9 cellular contexts compared by ENCODE assay signal in the genomic region with DNA sequence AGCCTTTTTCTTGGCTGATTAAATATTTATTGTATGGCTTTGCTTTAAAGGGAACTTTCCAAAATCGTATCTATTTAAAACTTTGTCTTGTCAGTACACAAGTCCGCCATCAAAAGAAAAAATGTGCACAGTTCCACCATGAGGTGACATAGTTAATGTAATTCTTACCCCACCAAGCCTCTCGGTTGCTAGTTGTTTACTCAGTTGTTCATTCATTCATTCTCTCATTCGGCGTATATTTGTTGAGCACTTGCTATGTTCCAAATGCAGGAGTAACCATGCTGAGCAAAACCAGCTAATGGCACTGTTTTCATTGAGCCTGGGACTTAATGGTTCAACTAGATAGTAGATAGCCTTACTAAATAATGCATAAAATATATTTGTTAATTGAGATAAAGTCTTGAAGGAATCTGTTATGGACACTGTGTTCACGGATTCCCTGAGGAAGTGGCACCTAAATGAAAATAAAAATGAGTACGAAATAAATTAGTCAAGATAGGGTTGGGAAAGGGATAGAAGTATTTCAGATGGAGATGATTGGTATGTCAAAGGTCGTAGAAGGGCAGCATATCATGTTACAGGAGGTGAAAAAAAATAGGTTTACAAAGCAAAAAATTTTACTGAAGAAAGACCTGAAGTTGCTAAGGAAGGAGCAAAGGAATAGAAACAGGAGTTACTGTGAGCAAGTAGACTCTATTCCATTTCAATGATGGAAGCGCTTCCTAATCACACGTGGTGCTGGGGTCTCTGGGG. TPM values are rescaled to one million over a fixed set of nuclear protein-coding genes. Genes with fewer than 3 reads are reported as not detected.
DNase-seq lines count a peak whose midpoint lies in the region; ATAC-seq and TF ChIP-seq lines count a peak whose summit lies in the region.
"Had no signal": no experiment of that assay in that cellular context is flagged by ENCODE, and none has a peak within 500 bp of the region (broad histone marks: within the 10 kb centered on the region; RNA-seq: fewer than 3 reads in every experiment).

No MANE protein-coding gene starts in this region.

- H3K4me3 ChIP-seq in BLaER1 treated with 17β-estradiol and CSF1 and Interleukin-3, amounts not matched to agents 10 nM and 100 nM: peak overlapping the region; percentile 80 to 96 (median 92)
- peak overlapping the region; percentile 69 for H3K4me3 ChIP-seq in MM.1S (ENCODE audit: low read length)
- H3K4me3 ChIP-seq in ectodermal cell (ENCODE audit: insufficient read depth, low read depth, low read length): peak overlapping the region; percentile 66

- H3K4me3 Mint-ChIP-seq in neural crest cell: peak overlapping the region; percentile 96

- no peak overlapping the region for H3K27ac Mint-ChIP-seq in neural crest cell (ENCODE audit: unreplicated experiment)

- TF ChIP-seq CTCF in MM.1S (IDR thresholded peaks at IDR 0.05; ENCODE audit: low read length): no peak
- TF ChIP-seq CTCF in neural crest cell (conservative IDR thresholded peaks at IDR 0.05): no peak

- H2AFZ ChIP-seq in MM.1S (ENCODE audit: low read length): no peak overlapping the region

- H3K9me2 ChIP-seq in MM.1S (replicated peaks; ENCODE audit: insufficient read depth, low read length): no peaks in the 10 kb centered on the region

- peaks cover 57% of the 10 kb centered on the region for H3K79me2 ChIP-seq in MM.1S (ENCODE audit: low read length)

- H3K36me3 ChIP-seq in BLaER1 treated with 17β-estradiol and CSF1 and Interleukin-3, amounts not matched to agents 10 nM and 100 nM: peaks cover 0 to 25% (median 5%) of the 10 kb centered on the region in 11 experiments; a peak in 8 of 22 replicates
- no peaks in the 10 kb centered on the region; the same call in 1 of the 2 replicates for H3K36me3 ChIP-seq in MM.1S (replicated peaks; ENCODE audit: insufficient read depth, low read length)
- H3K36me3 ChIP-seq in ectodermal cell (ENCODE audit: control insufficient read depth, insufficient read depth, low read length): no peaks in the 10 kb centered on the region

- H3K4me2 ChIP-seq in BLaER1 treated with 17β-estradiol and CSF1 and Interleukin-3, amounts not matched to agents 10 nM and 100 nM: peak overlapping the region; percentile 78 to 98 (median 92)
- peak overlapping the region; percentile 85 for H3K4me2 ChIP-seq in MM.1S (ENCODE audit: low read depth, low read length)

- H4K20me1 ChIP-seq in BLaER1 treated with 17β-estradiol and CSF1 and Interleukin-3, amounts not matched to agents 10 nM and 100 nM: peaks cover 23 to 62% (median 54%) of the 10 kb centered on the region in 11 experiments
- peaks cover 3% of the 10 kb centered on the region; the same call in 1 of the 2 replicates for H4K20me1 ChIP-seq in MM.1S (ENCODE audit: insufficient read depth, low read length)

- no peak for ATAC-seq in HG02759 (IDR thresholded peaks at IDR 0.05; ENCODE audit: unreplicated experiment)

- H3K9me3 Mint-ChIP-seq in neural crest cell: no peaks in the 10 kb centered on the region

- no peaks in the 10 kb centered on the region for H3K27me3 ChIP-seq in BLaER1 treated with 17β-estradiol and CSF1 and Interleukin-3, amounts not matched to agents 10 nM and 100 nM
- H3K27me3 ChIP-seq in MM.1S (replicated peaks; ENCODE audit: insufficient read depth, low read length) (no peaks in the 10 kb centered on the region), ectodermal cell (ENCODE audit: control insufficient read depth, insufficient read depth, low read length, poor library complexity, severe bottlenecking) (no peaks in the 10 kb centered on the region)

- H3K4me1 ChIP-seq in BLaER1 treated with 17β-estradiol and CSF1 and Interleukin-3, amounts not matched to agents 10 nM and 100 nM: peaks cover 32 to 44% (median 37%) of the 10 kb centered on the region in 10 experiments
- peaks cover 24% of the 10 kb centered on the region for H3K4me1 ChIP-seq in MM.1S (ENCODE audit: low read length)
- H3K4me1 ChIP-seq in ectodermal cell (ENCODE audit: control insufficient read depth, insufficient read depth, low read length): peaks cover 7% of the 10 kb centered on the region

- DNase-seq in MM.1S (no peak), neural crest cell (ENCODE audit: low read depth, low spot score) (no peak), DMS79 (lab: John Stamatoyannopoulos, UW) (no peak), NCI-H1436 treated with DMSO at 0.1 percent for 48 hours (lab: John Stamatoyannopoulos, UW) (no peak)
- DNase-seq in stimulated activated CD8-positive, alpha-beta memory T cell treated with anti-CD3 and anti-CD28 coated beads, Interleukin-4, amount 100 ng/mL, for 48 hours: no peak
- DNase-seq: NCI-H2227 treated with DMSO at 0.1 percent for 48 hours had no signal

- peaks cover 34% of the 10 kb centered on the region for H3K4me1 Mint-ChIP-seq in neural crest cell

- H3K27me3 Mint-ChIP-seq in neural crest cell (ENCODE audit: low read depth): no peaks in the 10 kb centered on the region

- WGBS in ectodermal cell, 2 experiments: 65 to 66% methylated on average over 10 of the region's 10 CpGs

- H3F3A ChIP-seq in MM.1S (ENCODE audit: insufficient read depth, low read length): 0 out of 2 replicates have a peak, but pooled peaks cover 7% of the 10 kb centered on the region

- peak overlapping the region in 10 of 11 experiments; percentile 88 to 96 (median 94); a peak in 19 of 22 replicates for H3K27ac ChIP-seq in BLaER1 treated with 17β-estradiol and CSF1 and Interleukin-3, amounts not matched to agents 10 nM and 100 nM
- H3K27ac ChIP-seq in MM.1S (ENCODE audit: low read length): no peak overlapping the region
- H3K27ac ChIP-seq in ectodermal cell (ENCODE audit: insufficient read depth, low read depth, low read length, poor library complexity, severe bottlenecking): no peak overlapping the region

- H3K36me3 Mint-ChIP-seq in neural crest cell (ENCODE audit: low read depth): no peaks in the 10 kb centered on the region

- H3K9ac ChIP-seq in BLaER1 treated with 17β-estradiol and CSF1 and Interleukin-3, amounts not matched to agents 10 nM and 100 nM: peak overlapping the region; percentile 90 to 99 (median 96)
- peak overlapping the region; percentile 80; the same call in 1 of the 2 replicates for H3K9ac ChIP-seq in MM.1S (ENCODE audit: low read length)

- H3K9me3 ChIP-seq in BLaER1 treated with 17β-estradiol and CSF1 and Interleukin-3, amounts not matched to agents 10 nM and 100 nM (replicated peaks in 1 of 11): no peaks in the 10 kb centered on the region
- H3K9me3 ChIP-seq in MM.1S (replicated peaks; ENCODE audit: insufficient read depth, low read length): no peaks in the 10 kb centered on the region
- H3K9me3 ChIP-seq in ectodermal cell (ENCODE audit: control insufficient read depth, low read length): no peaks in the 10 kb centered on the region

RNA-seq across cellular contexts. Expression of gene DCAF10, which starts 1.5 kb away (rescaled TPM):
- polyA plus RNA-seq in ectodermal cell (2013, experiment 1 of 4): 20.5 TPM
- 18.6 TPM for polyA plus RNA-seq in ectodermal cell (2013, experiment 2 of 4)
- 21.2 TPM for polyA plus RNA-seq in ectodermal cell (2013, experiment 3 of 4)
- 21.7 TPM for polyA plus RNA-seq in ectodermal cell (2013, experiment 4 of 4)
- 22.7 and 25.1 TPM in 2 replicates for total RNA-seq in neural crest cell

RNA-seq across cellular contexts. Expression of gene EXOSC3, which starts 17.3 kb away (rescaled TPM):
- polyA plus RNA-seq in ectodermal cell (2013, experiment 1 of 4): 60.3 TPM
- polyA plus RNA-seq in ectodermal cell (2013, experiment 2 of 4): 61.7 TPM
- 34.7 TPM for polyA plus RNA-seq in ectodermal cell (2013, experiment 3 of 4)
- polyA plus RNA-seq in ectodermal cell (2013, experiment 4 of 4): 35.5 TPM
- total RNA-seq in neural crest cell: 82.2 and 87.4 TPM in 2 replicates

RNA-seq across cellular contexts. Expression of gene TRMT10B, which starts 48.5 kb away (rescaled TPM):
- 11.2 TPM for polyA plus RNA-seq in ectodermal cell (2013, experiment 1 of 4)
- polyA plus RNA-seq in ectodermal cell (2013, experiment 2 of 4): 10.5 TPM
- 8.9 TPM for polyA plus RNA-seq in ectodermal cell (2013, experiment 3 of 4)
- 9.6 TPM for polyA plus RNA-seq in ectodermal cell (2013, experiment 4 of 4)
- 9.5 and 9.8 TPM in 2 replicates for total RNA-seq in neural crest cell

Comparison
In these comparisons a context has a peak if more than half of its experiments do, and no peak if none do; other contexts are left out.
1. H3K27ac ChIP-seq: peak in BLaER1 treated with 17β-estradiol and CSF1 and Interleukin-3, amounts not matched to agents 10 nM and 100 nM (10 of 11); none in MM.1S (single experiment) and ectodermal cell (single experiment).
2. Peak in every context shown above with its lines, with median percentiles within 50 percentile points of each other: H3K4me3 ChIP-seq.